1 cellular context compared by ENCODE assay signal in genomic region chr6:134094436-134094835, GRCh38.
TF ChIP-seq lines count a peak whose summit lies in the region.

No MANE protein-coding gene starts in this region.

TF ChIP-seq in K562, 482 proteins besides CTCF, POLR2A, EP300 and RAD21 (continued from another document):
- TF ChIP-seq, protein P1, sequence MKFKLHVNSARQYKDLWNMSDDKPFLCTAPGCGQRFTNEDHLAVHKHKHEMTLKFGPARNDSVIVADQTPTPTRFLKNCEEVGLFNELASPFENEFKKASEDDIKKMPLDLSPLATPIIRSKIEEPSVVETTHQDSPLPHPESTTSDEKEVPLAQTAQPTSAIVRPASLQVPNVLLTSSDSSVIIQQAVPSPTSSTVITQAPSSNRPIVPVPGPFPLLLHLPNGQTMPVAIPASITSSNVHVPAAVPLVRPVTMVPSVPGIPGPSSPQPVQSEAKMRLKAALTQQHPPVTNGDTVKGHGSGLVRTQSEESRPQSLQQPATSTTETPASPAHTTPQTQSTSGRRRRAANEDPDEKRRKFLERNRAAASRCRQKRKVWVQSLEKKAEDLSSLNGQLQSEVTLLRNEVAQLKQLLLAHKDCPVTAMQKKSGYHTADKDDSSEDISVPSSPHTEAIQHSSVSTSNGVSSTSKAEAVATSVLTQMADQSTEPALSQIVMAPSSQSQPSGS (CRISPR knock-in tag; IDR thresholded peaks at IDR 0.05), result no peak
- TF ChIP-seq PTBP1 (IDR thresholded peaks at IDR 0.05; ENCODE audit: low read depth, low read length) (no peak), ZHX1 (conservative IDR thresholded peaks at IDR 0.05; ENCODE audit: low read length) (no peak), TOE1 (IDR thresholded peaks at IDR 0.05; ENCODE audit: borderline replicate concordance) (no peak), TOE1 (CRISPR knock-in tag; IDR thresholded peaks at IDR 0.05; ENCODE audit: borderline replicate concordance, low read depth) (no peak), PHF20 (IDR thresholded peaks at IDR 0.05; ENCODE audit: partially characterized antibody) (no peak)
- TF ChIP-seq, protein P2, sequence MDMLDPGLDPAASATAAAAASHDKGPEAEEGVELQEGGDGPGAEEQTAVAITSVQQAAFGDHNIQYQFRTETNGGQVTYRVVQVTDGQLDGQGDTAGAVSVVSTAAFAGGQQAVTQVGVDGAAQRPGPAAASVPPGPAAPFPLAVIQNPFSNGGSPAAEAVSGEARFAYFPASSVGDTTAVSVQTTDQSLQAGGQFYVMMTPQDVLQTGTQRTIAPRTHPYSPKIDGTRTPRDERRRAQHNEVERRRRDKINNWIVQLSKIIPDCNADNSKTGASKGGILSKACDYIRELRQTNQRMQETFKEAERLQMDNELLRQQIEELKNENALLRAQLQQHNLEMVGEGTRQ (CRISPR knock-in tag; IDR thresholded peaks at IDR 0.05), result no peak
